In genomic region chr9:69546265-69546664, GRCh38 we compare ENCODE assay signal across 9 cellular contexts.
DNase-seq lines count a peak whose midpoint lies in the region; TF ChIP-seq lines count a peak whose summit lies in the region.
"Had no signal": no experiment of that assay in that cellular context is flagged by ENCODE, and none has a peak within 500 bp of the region (broad histone marks: within the 10 kb centered on the region; RNA-seq: fewer than 3 reads in every experiment).

No MANE protein-coding gene starts in this region.

- H3K27ac Mint-ChIP-seq in nephron progenitor cell = no peak overlapping the region
- no peak overlapping the region for H3K27ac Mint-ChIP-seq in activated T-helper 2 cell treated with anti-CD3 and anti-CD28 coated beads, Interferon-gamma antibody, Interleukin-2, Interleukin-4, amounts not matched to agents 10 μg/mL and 5 μg/mL and 100 μg/mL, durations not matched to agents 14 hours and 24 hours and 36 hours

- peaks cover 6% of the 10 kb centered on the region for H3K27me3 Mint-ChIP-seq in nephron progenitor cell (ENCODE audit: low read depth, poor library complexity)
- H3K27me3 Mint-ChIP-seq in activated T-helper 2 cell treated with anti-CD3 and anti-CD28 coated beads, Interferon-gamma antibody, Interleukin-2, Interleukin-4, amounts not matched to agents 10 μg/mL and 5 μg/mL and 100 μg/mL, durations not matched to agents 14 hours and 24 hours and 36 hours (ENCODE audit: low read depth) = peaks cover 16% of the 10 kb centered on the region

- no peak overlapping the region for H3K4me3 ChIP-seq in choroid plexus epithelial cell (ENCODE audit: low read depth, low read length)
- H3K4me3 ChIP-seq: lung had no signal

- H3K9me3 Mint-ChIP-seq in nephron progenitor cell = no peaks in the 10 kb centered on the region
- no peaks in the 10 kb centered on the region for H3K9me3 Mint-ChIP-seq in activated T-helper 2 cell treated with anti-CD3 and anti-CD28 coated beads, Interferon-gamma antibody, Interleukin-2, Interleukin-4, amounts not matched to agents 10 μg/mL and 5 μg/mL and 100 μg/mL, durations not matched to agents 14 hours and 24 hours and 36 hours

- H3K4me3 Mint-ChIP-seq in nephron progenitor cell = no peak overlapping the region
- H3K4me3 Mint-ChIP-seq in activated T-helper 2 cell treated with anti-CD3 and anti-CD28 coated beads, Interferon-gamma antibody, Interleukin-2, Interleukin-4, amounts not matched to agents 10 μg/mL and 5 μg/mL and 100 μg/mL, durations not matched to agents 14 hours and 24 hours and 36 hours (ENCODE audit: low read depth) = no peak overlapping the region

- H3K36me3 Mint-ChIP-seq in nephron progenitor cell (ENCODE audit: low read depth) = no peaks in the 10 kb centered on the region
- no peaks in the 10 kb centered on the region for H3K36me3 Mint-ChIP-seq in activated T-helper 2 cell treated with anti-CD3 and anti-CD28 coated beads, Interferon-gamma antibody, Interleukin-2, Interleukin-4, amounts not matched to agents 10 μg/mL and 5 μg/mL and 100 μg/mL, durations not matched to agents 14 hours and 24 hours and 36 hours (ENCODE audit: low read depth)

- intact Hi-C loops in activated T-helper 2 cell treated with anti-CD3 and anti-CD28 coated beads, Interferon-gamma antibody, Interleukin-2, Interleukin-4, amounts not matched to agents 10 μg/mL and 5 μg/mL and 100 μg/mL, durations not matched to agents 14 hours and 24 hours and 36 hours (cut with micrococcal nuclease) = no loop called here

- DNase-seq in NCI-H1694 (lab: John Stamatoyannopoulos, UW) (peak; percentile 47), choroid plexus epithelial cell (ENCODE audit: low read depth) (no peak), nephron progenitor cell (peak; percentile 33), activated gamma-delta T cell (lab: John Stamatoyannopoulos, UW) (no peak), NCI-H446 treated with DMSO at 0.1 percent for 48 hours (lab: John Stamatoyannopoulos, UW) (no peak)
- no peak for DNase-seq in activated T-helper 2 cell treated with anti-CD3 and anti-CD28 coated beads, Interferon-gamma antibody, Interleukin-2, Interleukin-4, amounts not matched to agents 10 μg/mL and 5 μg/mL and 100 μg/mL, durations not matched to agents 14 hours and 24 hours and 36 hours (ENCODE audit: low spot score)
- DNase-seq: activated naive CD4-positive, alpha-beta T cell treated with Interleukin-2 at 50 U/mL for 16 hours had no signal

- peak; percentile 3; the same call in 1 of the 3 replicates for TF ChIP-seq CTCF in GM12872 (IDR thresholded peaks at IDR 0.05; ENCODE audit: insufficient read depth, low read depth, low read length)
- peak; percentile 35 for TF ChIP-seq CTCF in choroid plexus epithelial cell (conservative IDR thresholded peaks at IDR 0.05; ENCODE audit: low read depth, low read length)
- peak; percentile 35 for TF ChIP-seq CTCF in nephron progenitor cell (IDR thresholded peaks at IDR 0.05)

- peaks cover 22% of the 10 kb centered on the region for H3K4me1 Mint-ChIP-seq in nephron progenitor cell
- H3K4me1 Mint-ChIP-seq in activated T-helper 2 cell treated with anti-CD3 and anti-CD28 coated beads, Interferon-gamma antibody, Interleukin-2, Interleukin-4, amounts not matched to agents 10 μg/mL and 5 μg/mL and 100 μg/mL, durations not matched to agents 14 hours and 24 hours and 36 hours (ENCODE audit: low read depth) = peaks cover 4% of the 10 kb centered on the region

Comparison
In these comparisons a context has a peak if more than half of its experiments do, and no peak if none do; other contexts are left out.
1. DNase-seq: peak in NCI-H1694 (single experiment) and nephron progenitor cell (single experiment); none in choroid plexus epithelial cell (single experiment), activated gamma-delta T cell (single experiment), activated T-helper 2 cell treated with anti-CD3 and anti-CD28 coated beads, Interferon-gamma antibody, Interleukin-2, Interleukin-4, amounts not matched to agents 10 μg/mL and 5 μg/mL and 100 μg/mL, durations not matched to agents 14 hours and 24 hours and 36 hours (single experiment) and NCI-H446 treated with DMSO at 0.1 percent for 48 hours (single experiment).
2. Peak in every context shown above with its lines, with median percentiles within 50 percentile points of each other: CTCF ChIP-seq.